ENCODE assay signal across 19 cellular contexts in genomic region chr10:89547853-89548513, GRCh38. TPM values are rescaled to one million over a fixed set of nuclear protein-coding genes. Genes with fewer than 3 reads are reported as not detected.
A peak's percentile ranks its signal among the peaks of the same experiment; 100 is the strongest.
DNase-seq lines count a peak whose midpoint lies in the region; ATAC-seq, FAIRE-seq and TF ChIP-seq lines count a peak whose summit lies in the region.
"Had no signal": no experiment of that assay in that cellular context is flagged by ENCODE, and none has a peak within 500 bp of the region (broad histone marks: within the 10 kb centered on the region; RNA-seq: fewer than 3 reads in every experiment).

No MANE protein-coding gene starts in this region.

- H3K27me3 ChIP-seq in GM23338 (ENCODE audit: insufficient read depth) (no peaks in the 10 kb centered on the region), body of pancreas (no peaks in the 10 kb centered on the region), liver (ENCODE audit: control insufficient read depth in 4 of 4, insufficient read depth in 4 of 4, low read length in 3 of 4) (no peaks in the 10 kb centered on the region), pancreas (no peaks in the 10 kb centered on the region), GM23248 (replicated peaks; ENCODE audit: insufficient read depth) (peaks cover 14% of the 10 kb centered on the region; the same call in 1 of the 2 replicates)
- H3K27me3 ChIP-seq in naive thymus-derived CD4-positive, alpha-beta T cell (ENCODE audit: control insufficient read depth in 2 of 2, insufficient read depth in 2 of 2, low read length in 2 of 2) = no peaks in the 10 kb centered on the region
- H3K27me3 ChIP-seq: BLaER1 had no signal

- H3K4me1 ChIP-seq in GM23338 (ENCODE audit: insufficient read depth) (no peaks in the 10 kb centered on the region), body of pancreas (peaks cover 35% of the 10 kb centered on the region), liver (ENCODE audit: control insufficient read depth in 4 of 4, insufficient read depth in 4 of 4, low read length in 3 of 4) (peaks cover 0 to 10% (median 4%) of the 10 kb centered on the region in 4 donors), pancreas (peaks cover 10 to 23% (median 14%) of the 10 kb centered on the region in 3 donors), GM23248 (ENCODE audit: insufficient read depth) (peaks cover 7% of the 10 kb centered on the region)
- H3K4me1 ChIP-seq in naive thymus-derived CD4-positive, alpha-beta T cell (ENCODE audit: control insufficient read depth in 2 of 2, insufficient read depth in 2 of 2, low read length in 2 of 2) = no peaks in the 10 kb centered on the region
- H3K4me1 ChIP-seq: BLaER1 had no signal

- H3K9ac ChIP-seq in liver (ENCODE audit: low read depth in 1 of 2, low read length in 2 of 2) (no peak overlapping the region), GM23248 (no peak overlapping the region)
- H3K9ac ChIP-seq: BLaER1 had no signal

- in situ Hi-C loops in GM23248 (cut with MboI) = no loop called here

- CTCF ChIA-PET in naive thymus-derived CD4-positive, alpha-beta T cell (lab: Charles Lee) = no interaction called here

- no peaks in the 10 kb centered on the region for H3K79me2 ChIP-seq in GM23338 (replicated peaks; ENCODE audit: insufficient read depth)
- H3K79me2 ChIP-seq in GM23248 (ENCODE audit: insufficient read depth) = no peaks in the 10 kb centered on the region

- POLR2A ChIA-PET in naive thymus-derived CD4-positive, alpha-beta T cell (lab: Charles Lee) = no interaction called here

- H3K4me3 ChIP-seq in GM23338 (no peak overlapping the region), body of pancreas (no peak overlapping the region), liver (ENCODE audit: low read depth in 1 of 3, low read length in 3 of 3) (no peak overlapping the region), pancreas (no peak overlapping the region), GM23248 (no peak overlapping the region)
- H3K4me3 ChIP-seq in naive thymus-derived CD4-positive, alpha-beta T cell (ENCODE audit: low read length) = no peak overlapping the region
- H3K4me3 ChIP-seq: BLaER1 had no signal

- no peak for TF ChIP-seq POLR2A in body of pancreas (IDR thresholded peaks at IDR 0.05)

- peaks cover 6% of the 10 kb centered on the region for H3K27me3 Mint-ChIP-seq in GM23338 (ENCODE audit: insufficient read depth, low read depth, poor library complexity)
- H3K27me3 Mint-ChIP-seq in naive thymus-derived CD4-positive, alpha-beta T cell = peaks cover 0 to 27% (median 4%) of the 10 kb centered on the region in 5 donors

- no peak overlapping the region for H3K27ac ChIP-seq in GM23338 (ENCODE audit: low read depth)
- peak overlapping the region in 3 of 4 donors; percentile 36 to 58 (median 43) for H3K27ac ChIP-seq in body of pancreas
- H3K27ac ChIP-seq in liver (ENCODE audit: low read depth in 1 of 2, low read length in 2 of 2) = no peak overlapping the region
- H3K27ac ChIP-seq in pancreas = peak overlapping the region in 2 of 4 donors; percentile 3 to 35
- H3K27ac ChIP-seq in naive thymus-derived CD4-positive, alpha-beta T cell (ENCODE audit: low read depth, low read length) = no peak overlapping the region
- no peak overlapping the region for H3K27ac ChIP-seq in GM23248
- H3K27ac ChIP-seq: BLaER1 had no signal

- no peak for ATAC-seq in GM23338
- ATAC-seq in body of pancreas = peak; percentile 91
- peak; percentile 77 to 91 (median 85) for ATAC-seq in pancreas
- no peak for ATAC-seq in naive thymus-derived CD4-positive, alpha-beta T cell
- no peak for ATAC-seq in GM18498 (IDR thresholded peaks at IDR 0.05; ENCODE audit: unreplicated experiment)

- H3F3A ChIP-seq in GM23338 (replicated peaks; ENCODE audit: low read depth) (no peaks in the 10 kb centered on the region), GM23248 (ENCODE audit: insufficient read depth) (no peaks in the 10 kb centered on the region)

- TF ChIP-seq RAD21 in liver (IDR thresholded peaks at IDR 0.05) = peak in 1 of 2 donors; percentile 59

- H3K36me3 ChIP-seq in GM23338 (ENCODE audit: insufficient read depth) (no peaks in the 10 kb centered on the region; the same call in 1 of the 2 replicates), body of pancreas (replicated peaks in 1 of 2; ENCODE audit: insufficient read depth in 1 of 2, low read depth in 2 of 2) (no peaks in the 10 kb centered on the region), liver (ENCODE audit: control insufficient read depth in 4 of 4, insufficient read depth in 3 of 4, low read depth in 1 of 4, low read length in 3 of 4) (no peaks in the 10 kb centered on the region), pancreas (no peaks in the 10 kb centered on the region), GM23248 (ENCODE audit: low read depth) (no peaks in the 10 kb centered on the region)
- H3K36me3 ChIP-seq in naive thymus-derived CD4-positive, alpha-beta T cell (ENCODE audit: control insufficient read depth in 2 of 3, insufficient read depth in 3 of 3, low read length in 3 of 3) = no peaks in the 10 kb centered on the region
- H3K36me3 ChIP-seq: BLaER1 had no signal

- 0 out of 2 replicates have a peak, but pooled peaks cover 3% of the 10 kb centered on the region for H3K9me2 ChIP-seq in GM23338 (ENCODE audit: insufficient read depth)
- H3K9me2 ChIP-seq in GM23248 (ENCODE audit: insufficient read depth) = no peaks in the 10 kb centered on the region

- H4K20me1 ChIP-seq in GM23338 (replicated peaks; ENCODE audit: insufficient read depth) = no peaks in the 10 kb centered on the region
- H4K20me1 ChIP-seq in GM23248 (ENCODE audit: insufficient read depth) = no peaks in the 10 kb centered on the region
- H4K20me1 ChIP-seq: BLaER1 had no signal

- no peaks in the 10 kb centered on the region for H3K36me3 Mint-ChIP-seq in GM23338 (ENCODE audit: low read depth)
- no peaks in the 10 kb centered on the region for H3K36me3 Mint-ChIP-seq in naive thymus-derived CD4-positive, alpha-beta T cell
- H3K36me3 Mint-ChIP-seq: CD14-positive monocyte; CD4-positive, alpha-beta memory T cell had no signal

- 27 to 39% methylated on average over 2 of the region's 2 CpGs for WGBS in body of pancreas, 2 donors
- WGBS in liver = 36% methylated on average over 2 of the region's 2 CpGs
- WGBS in pancreas, 2 donors = 24 to 28% methylated on average over 2 of the region's 2 CpGs
- 57 to 73% methylated on average over 2 of the region's 2 CpGs for WGBS in GM23248 (ENCODE audit: low coverage in 1 of 2, low lambda C conversion rate in 2 of 2, missing lambda C conversion rate in 2 of 2), 2 experiments

- no peak for TF ChIP-seq CTCF in GM23338 (conservative IDR thresholded peaks at IDR 0.05; ENCODE audit: low read depth in 2 of 2)
- no peak for TF ChIP-seq CTCF in body of pancreas (IDR thresholded peaks at IDR 0.05)
- TF ChIP-seq CTCF in liver (IDR thresholded peaks at IDR 0.05; ENCODE audit: low read depth, low read length, missing input control) = no peak
- no peak for TF ChIP-seq CTCF in pancreas (IDR thresholded peaks at IDR 0.05)

- H3K4me3 Mint-ChIP-seq in GM23338 = no peak overlapping the region
- no peak overlapping the region for H3K4me3 Mint-ChIP-seq in naive thymus-derived CD4-positive, alpha-beta T cell
- H3K4me3 Mint-ChIP-seq: H9 had no signal

- peaks cover 10% of the 10 kb centered on the region; the same call in 2 of the 3 replicates for H3K9me3 Mint-ChIP-seq in GM23338
- peaks cover 0 to 9% (median 3%) of the 10 kb centered on the region in 11 donors for H3K9me3 Mint-ChIP-seq in naive thymus-derived CD4-positive, alpha-beta T cell

- H3K4me2 ChIP-seq in GM23338 (no peak overlapping the region), GM23248 (ENCODE audit: unreplicated experiment) (no peak overlapping the region)
- H3K4me2 ChIP-seq: BLaER1 had no signal

- no peak overlapping the region for H3K27ac Mint-ChIP-seq in GM23338
- H3K27ac Mint-ChIP-seq in naive thymus-derived CD4-positive, alpha-beta T cell = no peak overlapping the region
- H3K27ac Mint-ChIP-seq: H9 had no signal

- FAIRE-seq in pancreas (lab: Jason Lieb, UNC) = no peak
- FAIRE-seq: GM12892, H1, HTR-8/SVneo had no signal

- no peaks in the 10 kb centered on the region for H3K4me1 Mint-ChIP-seq in GM23338
- no peaks in the 10 kb centered on the region for H3K4me1 Mint-ChIP-seq in naive thymus-derived CD4-positive, alpha-beta T cell
- H3K4me1 Mint-ChIP-seq: CD4-positive, alpha-beta memory T cell; H9 had no signal

- H3K9me3 ChIP-seq in body of pancreas (no peaks in the 10 kb centered on the region), liver (ENCODE audit: control insufficient read depth in 4 of 4, low read length in 3 of 4) (no peaks in the 10 kb centered on the region), pancreas (no peaks in the 10 kb centered on the region), GM23248 (ENCODE audit: low read depth) (no peaks in the 10 kb centered on the region)
- H3K9me3 ChIP-seq in naive thymus-derived CD4-positive, alpha-beta T cell (ENCODE audit: control insufficient read depth in 2 of 3, low read length in 3 of 3) = no peaks in the 10 kb centered on the region

- intact Hi-C loops in body of pancreas (cut with DNase I) (no loop called here), pancreas (cut with DNase I) (no loop called here)
- intact Hi-C loops in naive thymus-derived CD4-positive, alpha-beta T cell (cut with micrococcal nuclease) = no loop called here

- H2AFZ ChIP-seq in GM23338 (peak overlapping the region; percentile 14; the same call in 1 of the 2 replicates), GM23248 (no peak overlapping the region)

- DNase-seq in GM23338 (ENCODE audit: low spot score) (no peak), body of pancreas (peak; percentile 42 to 60 (median 48)), pancreas (peak in 2 of 6 donors; percentile 59 to 72), NCI-H2081 treated with DMSO at 0.1 percent for 48 hours (lab: John Stamatoyannopoulos, UW) (no peak), GM23248 (no peak)
- no peak for DNase-seq in naive thymus-derived CD4-positive, alpha-beta T cell
- DNase-seq: 8988T; CD4-positive, alpha-beta memory T cell; DMS153; DMS79; GDM1; H9 had no signal

TF ChIP-seq in GM23338, 12 proteins besides CTCF, POLR2A, EP300 and RAD21 (continues in another document):
- TF ChIP-seq EZH2 (IDR thresholded peaks at IDR 0.05; ENCODE audit: low read depth, unreplicated experiment) = no peak

RNA-seq across cellular contexts. Expression of gene SLC16A12, which starts 12.6 kb away (rescaled TPM):
- total RNA-seq in GM23338 (2014; rRNA removed; shearing (Covaris generic)) = 1.3 and 2.0 TPM in 2 replicates
- 0.84 and 0.89 TPM in 2 replicates for polyA plus RNA-seq in GM23338 (2016; fragmentation: Nextera tagmentation; extraction: Ambion mirVana)
- total RNA-seq in body of pancreas = 10 to 100 TPM; 19.5 to 26.7 TPM
- total RNA-seq in liver = 10 to 100 TPM in 1 of 2 donors, 1 to 10 TPM in 1; 1.5 to 10.7 TPM
- polyA plus RNA-seq in liver = under 1 TPM; 0.03 to 0.38 TPM
- total RNA-seq in pancreas = 10 to 100 TPM; 12.8 to 38.2 (median 28.4) TPM
- polyA plus RNA-seq in pancreas = 10 to 100 TPM in 1 of 2 donors, 1 to 10 TPM in 1; 6.0 to 18.8 TPM
- not detected for total RNA-seq in naive thymus-derived CD4-positive, alpha-beta T cell
- polyA plus RNA-seq in naive thymus-derived CD4-positive, alpha-beta T cell = not detected
- total RNA-seq in GM23248 (2014; rRNA removed; shearing (Covaris generic)) = not detected in 2 replicates
- polyA plus RNA-seq in GM23248 (2016; fragmentation: Nextera tagmentation; extraction: Ambion mirVana) = not detected in 2 replicates
- total RNA-seq: CD4-positive, alpha-beta memory T cell had no signal
- polyA plus RNA-seq: CD4-positive, alpha-beta memory T cell had no signal

Comparison
In these comparisons a context has a peak if more than half of its experiments do, and no peak if none do; other contexts are left out.
1. ATAC-seq: peak in body of pancreas (single experiment) and pancreas (4 of 4); none in GM23338 (single experiment), naive thymus-derived CD4-positive, alpha-beta T cell (single experiment) and GM18498 (single experiment).
2. DNase-seq: peak in body of pancreas (4 of 4); none in GM23338 (single experiment), naive thymus-derived CD4-positive, alpha-beta T cell (0 of 9), NCI-H2081 treated with DMSO at 0.1 percent for 48 hours (single experiment) and GM23248 (single experiment).
3. H3K27ac ChIP-seq: peak in body of pancreas (3 of 4); none in GM23338 (single experiment), liver (0 of 2), naive thymus-derived CD4-positive, alpha-beta T cell (single experiment) and GM23248 (single experiment).